Comparison of ENCODE assay signal across 9 cellular contexts in genomic region chr15:45642203-45642932, GRCh38. TPM values are rescaled to one million over a fixed set of nuclear protein-coding genes. Genes with fewer than 3 reads are reported as not detected.
A peak's percentile ranks its signal among the peaks of the same experiment; 100 is the strongest.
DNase-seq lines count a peak whose midpoint lies in the region; ATAC-seq and TF ChIP-seq lines count a peak whose summit lies in the region.
"Had no signal": no experiment of that assay in that cellular context is flagged by ENCODE, and none has a peak within 500 bp of the region (broad histone marks: within the 10 kb centered on the region; RNA-seq: fewer than 3 reads in every experiment).

No MANE protein-coding gene starts in this region.

- ATAC-seq in HG03439 (IDR thresholded peaks at IDR 0.05; ENCODE audit: unreplicated experiment) = no peak
- ATAC-seq in HG03442 (IDR thresholded peaks at IDR 0.05; ENCODE audit: unreplicated experiment) = no peak

- no peak for TF ChIP-seq CTCF in RWPE1 (conservative IDR thresholded peaks at IDR 0.05; ENCODE audit: low read depth)
- TF ChIP-seq CTCF in fibroblast of the aortic adventitia (IDR thresholded peaks at IDR 0.05; ENCODE audit: insufficient read depth, low read length) = no peak

- H3K4me3 ChIP-seq in fibroblast of the aortic adventitia (ENCODE audit: low read depth, low read length) (no peak overlapping the region), skeletal muscle cell (ENCODE audit: low read depth, low read length) (no peak overlapping the region)

- CTCF ChIA-PET in RWPE1 (lab: Yijun Ruan, JAX) = interaction anchor here (0.6 kb wide), 1 partner anchor 120 kb away, joined by 4 read pairs; no protein-coding TSS in a partner anchor

- POLR2A ChIA-PET in RWPE1 (lab: Yijun Ruan, JAX; ENCODE audit: low non-redundant PET) = no interaction called here

- DNase-seq in EH (ENCODE audit: low read depth) = peak; percentile 92
- peak; percentile 50 for DNase-seq in RWPE1 (ENCODE audit: low spot score)
- peak; percentile 97 for DNase-seq in fibroblast of the aortic adventitia (ENCODE audit: low read depth)
- DNase-seq in skeletal muscle cell (ENCODE audit: low read depth) = peak; percentile 71
- no peak for DNase-seq in mesenteric fat pad (ENCODE audit: low spot score)
- DNase-seq in NCI-H2029 treated with DMSO at 0.1 percent for 48 hours (lab: John Stamatoyannopoulos, UW) = no peak
- DNase-seq: nucleus accumbens had no signal

- peak overlapping the region; percentile 83 for H3K27ac ChIP-seq in RWPE1

RNA-seq across cellular contexts. Expression of gene SQOR, which starts 7.5 kb away (rescaled TPM):
- total RNA-seq in fibroblast of the aortic adventitia (ENCODE audit: low replicate concordance) = 79.5 and 101 TPM in 2 replicates
- 62.1 TPM for total RNA-seq in mesenteric fat pad

RNA-seq across cellular contexts. Expression of gene BLOC1S6, which starts 55.2 kb away (rescaled TPM):
- total RNA-seq in fibroblast of the aortic adventitia (ENCODE audit: low replicate concordance) = 105 and 107 TPM in 2 replicates
- 66.8 TPM for total RNA-seq in mesenteric fat pad

Comparison
In these comparisons a context has a peak if more than half of its experiments do, and no peak if none do; other contexts are left out.
1. DNase-seq: peak in EH (single experiment), RWPE1 (single experiment), fibroblast of the aortic adventitia (single experiment) and skeletal muscle cell (single experiment); none in mesenteric fat pad (single experiment) and NCI-H2029 treated with DMSO at 0.1 percent for 48 hours (single experiment).